Comparison of ENCODE assay signal across 1 cellular context in the genomic region with DNA sequence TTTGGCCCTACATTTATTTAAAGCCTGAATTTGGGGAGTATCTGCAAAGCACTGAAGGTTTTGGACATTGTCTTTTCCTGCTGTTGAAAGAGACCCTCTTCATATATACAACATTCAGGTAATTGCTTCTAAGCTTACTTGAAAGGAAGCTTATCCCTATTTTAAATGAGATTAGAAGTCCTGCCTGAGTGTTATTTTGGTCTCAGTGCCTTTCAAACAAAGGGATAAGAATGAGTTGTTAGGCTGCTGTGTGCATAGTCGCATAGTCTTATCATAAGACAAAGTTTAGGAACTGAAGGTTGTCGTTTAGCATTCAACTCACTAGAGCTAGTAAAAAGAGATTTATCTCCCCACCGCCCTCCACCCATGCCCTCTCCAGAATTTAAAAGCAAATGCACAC.
TF ChIP-seq lines count a peak whose summit lies in the region.

No MANE protein-coding gene starts in this region.

TF ChIP-seq in H1, 55 proteins besides CTCF, POLR2A, EP300 and RAD21:
- TF ChIP-seq JUND (IDR thresholded peaks at IDR 0.05; ENCODE audit: low read length) (no peak), YY1 (IDR thresholded peaks at IDR 0.05; ENCODE audit: low read depth, low read length) (no peak), CREB1 (IDR thresholded peaks at IDR 0.05) (no peak), SRF (IDR thresholded peaks at IDR 0.05; ENCODE audit: low read depth, low read length) (no peak), RNF2 (IDR thresholded peaks at IDR 0.05; ENCODE audit: borderline replicate concordance, low read depth, low read length, missing control alignments, poor library complexity, severe bottlenecking) (no peak), SP4 (IDR thresholded peaks at IDR 0.05; ENCODE audit: low read length) (no peak), GABPA (IDR thresholded peaks at IDR 0.05; ENCODE audit: borderline replicate concordance, insufficient read depth, low read length) (no peak), KDM4A (IDR thresholded peaks at IDR 0.05; ENCODE audit: low read depth, low read length, severe bottlenecking) (no peak), POLR2AphosphoS5 (IDR thresholded peaks at IDR 0.05; ENCODE audit: low read depth, low read length) (no peak), MAX (IDR thresholded peaks at IDR 0.05) (no peak)
- TF ChIP-seq, protein P1, sequence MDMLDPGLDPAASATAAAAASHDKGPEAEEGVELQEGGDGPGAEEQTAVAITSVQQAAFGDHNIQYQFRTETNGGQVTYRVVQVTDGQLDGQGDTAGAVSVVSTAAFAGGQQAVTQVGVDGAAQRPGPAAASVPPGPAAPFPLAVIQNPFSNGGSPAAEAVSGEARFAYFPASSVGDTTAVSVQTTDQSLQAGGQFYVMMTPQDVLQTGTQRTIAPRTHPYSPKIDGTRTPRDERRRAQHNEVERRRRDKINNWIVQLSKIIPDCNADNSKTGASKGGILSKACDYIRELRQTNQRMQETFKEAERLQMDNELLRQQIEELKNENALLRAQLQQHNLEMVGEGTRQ (IDR thresholded peaks at IDR 0.05; ENCODE audit: low read length) = no peak
- TF ChIP-seq, protein P2, sequence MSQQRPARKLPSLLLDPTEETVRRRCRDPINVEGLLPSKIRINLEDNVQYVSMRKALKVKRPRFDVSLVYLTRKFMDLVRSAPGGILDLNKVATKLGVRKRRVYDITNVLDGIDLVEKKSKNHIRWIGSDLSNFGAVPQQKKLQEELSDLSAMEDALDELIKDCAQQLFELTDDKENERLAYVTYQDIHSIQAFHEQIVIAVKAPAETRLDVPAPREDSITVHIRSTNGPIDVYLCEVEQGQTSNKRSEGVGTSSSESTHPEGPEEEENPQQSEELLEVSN (IDR thresholded peaks at IDR 0.05) = no peak
